8 cellular contexts compared by ENCODE assay signal in the genomic region with DNA sequence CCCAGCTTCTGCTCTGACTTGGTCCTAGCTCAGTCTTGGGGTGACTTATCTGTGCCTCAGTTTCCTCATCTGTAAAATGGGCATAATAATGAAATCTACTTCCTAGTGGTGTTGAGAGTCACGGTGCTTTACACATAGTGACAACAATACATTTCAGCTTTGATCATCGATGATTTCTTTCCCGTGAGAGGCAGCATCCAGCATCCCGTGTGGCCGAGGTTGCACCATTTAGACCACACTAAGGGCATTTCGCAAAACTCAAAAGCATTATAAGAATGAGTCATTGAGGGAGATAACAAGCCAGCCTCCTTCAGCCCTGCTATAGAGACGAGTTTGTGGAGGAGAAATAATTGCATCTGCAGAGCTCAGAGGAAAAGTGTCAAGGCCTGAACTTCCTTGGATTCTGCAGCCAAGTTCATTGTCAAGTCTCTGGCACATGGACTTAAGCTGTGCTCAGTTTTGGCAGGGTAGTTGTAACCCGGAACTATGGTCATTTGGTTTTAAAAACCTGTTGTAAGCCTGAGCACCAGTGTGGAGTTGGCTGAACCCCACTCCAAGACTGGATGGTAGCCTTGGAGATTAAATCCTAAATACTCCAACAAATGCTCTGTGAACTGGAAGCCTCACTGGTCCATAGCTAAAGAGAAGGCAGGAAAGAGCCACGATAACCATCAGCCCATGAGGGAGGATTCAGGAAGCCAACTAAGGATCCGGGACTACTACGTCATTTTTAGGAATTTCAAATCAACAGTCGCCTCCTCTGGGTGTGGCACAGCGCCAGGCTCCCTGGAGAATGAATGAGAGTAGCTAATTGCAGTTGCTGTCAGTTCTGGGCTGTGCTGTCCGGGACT.
DNase-seq lines count a peak whose midpoint lies in the region; ATAC-seq and TF ChIP-seq lines count a peak whose summit lies in the region.

No MANE protein-coding gene starts in this region.

- POLR2A ChIA-PET in GM10248 (lab: Yijun Ruan, JAX): no interaction called here

- H3K9me3 ChIP-seq in BLaER1 treated with 17β-estradiol and CSF1 and Interleukin-3, amounts not matched to agents 10 nM and 100 nM (replicated peaks in 1 of 11): peaks cover 0 to 17% (median 5%) of the 10 kb centered on the region in 11 experiments; a peak in 9 of 22 replicates
- H3K9me3 ChIP-seq in colonic mucosa: no peaks in the 10 kb centered on the region

- no peaks in the 10 kb centered on the region for H4K20me1 ChIP-seq in BLaER1 treated with 17β-estradiol and CSF1 and Interleukin-3, amounts not matched to agents 10 nM and 100 nM

- TF ChIP-seq CTCF in colonic mucosa (IDR thresholded peaks at IDR 0.05) (no peak), GM10248 (IDR thresholded peaks at IDR 0.05; ENCODE audit: control extremely low read depth, extremely low read depth, low read depth, missing control alignments) (no peak)

- CTCF ChIA-PET in GM10248 (lab: Yijun Ruan, JAX): no interaction called here

- H3K9ac ChIP-seq in BLaER1 treated with 17β-estradiol and CSF1 and Interleukin-3, amounts not matched to agents 10 nM and 100 nM: peak overlapping the region in 2 of 11 experiments; percentile 9 to 27; a peak in 2 of 22 replicates
- no peak overlapping the region for H3K9ac ChIP-seq in colonic mucosa (ENCODE audit: low read depth in 2 of 2, low read length in 2 of 2)

- peak overlapping the region in 8 of 11 experiments; percentile 16 to 42 (median 24); a peak in 10 of 22 replicates for H3K4me2 ChIP-seq in BLaER1 treated with 17β-estradiol and CSF1 and Interleukin-3, amounts not matched to agents 10 nM and 100 nM

- H3K4me3 ChIP-seq in BLaER1 treated with 17β-estradiol and CSF1 and Interleukin-3, amounts not matched to agents 10 nM and 100 nM: no peak overlapping the region
- H3K4me3 ChIP-seq in colonic mucosa: no peak overlapping the region

- H3K27ac ChIP-seq in BLaER1 treated with 17β-estradiol and CSF1 and Interleukin-3, amounts not matched to agents 10 nM and 100 nM: peak overlapping the region in 8 of 11 experiments; percentile 5 to 65 (median 30); a peak in 9 of 22 replicates
- no peak overlapping the region for H3K27ac ChIP-seq in colonic mucosa

- intact Hi-C loops in colonic mucosa (cut with DNase I): no loop called here

- H3K4me1 ChIP-seq in BLaER1 treated with 17β-estradiol and CSF1 and Interleukin-3, amounts not matched to agents 10 nM and 100 nM: peaks cover 0 to 28% (median 20%) of the 10 kb centered on the region in 10 experiments; a peak in 10 of 20 replicates
- H3K4me1 ChIP-seq in colonic mucosa: no peaks in the 10 kb centered on the region

- no peaks in the 10 kb centered on the region for H3K36me3 ChIP-seq in BLaER1 treated with 17β-estradiol and CSF1 and Interleukin-3, amounts not matched to agents 10 nM and 100 nM
- H3K36me3 ChIP-seq in colonic mucosa: no peaks in the 10 kb centered on the region

- peak; percentile 48 for DNase-seq in NCI-H748 (lab: John Stamatoyannopoulos, UW; ENCODE audit: unreplicated experiment)
- peak; percentile 68 for DNase-seq in colonic mucosa
- DNase-seq in medulla oblongata (ENCODE audit: extremely low spot score): peak; percentile 79
- DNase-seq in GM10248 (ENCODE audit: extremely low spot score): no peak

- H3K27me3 ChIP-seq in BLaER1 treated with 17β-estradiol and CSF1 and Interleukin-3, amounts not matched to agents 10 nM and 100 nM: no peaks in the 10 kb centered on the region
- no peaks in the 10 kb centered on the region for H3K27me3 ChIP-seq in colonic mucosa

- ATAC-seq in GM18873 (IDR thresholded peaks at IDR 0.05; ENCODE audit: low FRiP score, unreplicated experiment) (no peak), HG03439 (IDR thresholded peaks at IDR 0.05; ENCODE audit: unreplicated experiment) (no peak)
- no peak for ATAC-seq in activated CD4-positive, CD25-positive, alpha-beta regulatory T cell treated with anti-CD3 and anti-CD28 coated beads, Interleukin-2, amount 50 U/mL, for 24 hours
